In genomic region chr6:88963139-88964090, GRCh38 we compare ENCODE assay signal across 8 cellular contexts. TPM values are rescaled to one million over a fixed set of nuclear protein-coding genes. Genes with fewer than 3 reads are reported as not detected.
A peak's percentile ranks its signal among the peaks of the same experiment; 100 is the strongest.
DNase-seq lines count a peak whose midpoint lies in the region; FAIRE-seq and TF ChIP-seq lines count a peak whose summit lies in the region.

RNGTT (minus strand) TSS chr6:88963618; CDS start chr6:88963409, 209 bp downstream.

- H3K4me2 ChIP-seq in neuronal stem cell (ENCODE audit: insufficient read depth, low read length, poor library complexity, severe bottlenecking): peak within 1 kb of the TSS; percentile 73

- CTCF ChIA-PET in HEK293T (lab: Yijun Ruan, JAX): interaction anchor here (1.9 kb wide), 1 partner anchor 19 kb away, joined by 9 read pairs; no protein-coding TSS in a partner anchor

- peak within 1 kb of the TSS; percentile 2 for H2AK5ac ChIP-seq in neuronal stem cell (ENCODE audit: low read depth, low read length)

- H3K4me1 ChIP-seq in neuronal stem cell (ENCODE audit: control insufficient read depth in 2 of 2, insufficient read depth in 1 of 2, low read depth in 1 of 2, low read length in 2 of 2): peaks cover 0 to 2% of the 10 kb centered on the region in 2 donors

- DNase-seq in GF-D8 (lab: John Stamatoyannopoulos, UW) (peak; percentile 95), HEK293T (ENCODE audit: extremely low spot score) (peak; percentile 98), MV-4-11 (lab: John Stamatoyannopoulos, UW) (peak; percentile 97), SK-MEL-5 (ENCODE audit: low read depth, low spot score) (peak; percentile 98), frontal cortex (ENCODE audit: low spot score in 2 of 2) (peak; percentile 93 to 99), neuronal stem cell (ENCODE audit: low spot score) (peak; percentile 95)
- DNase-seq in activated naive CD4-positive, alpha-beta T cell treated with Interleukin-2 at 50 U/mL for 16 hours: peak; percentile 99

- H3K79me1 ChIP-seq in neuronal stem cell (ENCODE audit: low read depth, low read length): no peaks in the 10 kb centered on the region

- H3K4ac ChIP-seq in neuronal stem cell (ENCODE audit: low read length): no peak within 1 kb of the TSS

- peak within 1 kb of the TSS; percentile 75 for H3K14ac ChIP-seq in neuronal stem cell (ENCODE audit: low read length)

- H2BK12ac ChIP-seq in neuronal stem cell (ENCODE audit: low read length): no peak within 1 kb of the TSS

- POLR2A ChIA-PET in HEK293T (lab: Yijun Ruan, JAX): interaction anchor here (0.6 to 1.7 kb wide), 15 partner anchors 9 to 384 kb away, joined by 3 to 17 read pairs (median 5); no protein-coding TSS in a partner anchor

- H4K91ac ChIP-seq in neuronal stem cell (ENCODE audit: low read depth, low read length, poor library complexity): no peak within 1 kb of the TSS

- peak within 1 kb of the TSS; percentile 98 for H2BK5ac ChIP-seq in neuronal stem cell (ENCODE audit: low read length)

- no peak for TF ChIP-seq CTCF in subcutaneous adipose tissue (IDR thresholded peaks at IDR 0.05; ENCODE audit: low read depth)

- H2AFZ ChIP-seq in neuronal stem cell (ENCODE audit: low read length): peak within 1 kb of the TSS; percentile 97

- H3K9me3 ChIP-seq in neuronal stem cell (replicated peaks in 1 of 2; ENCODE audit: control insufficient read depth in 2 of 2, insufficient read depth in 1 of 2, low read depth in 1 of 2, low read length in 2 of 2): peaks cover 5 to 13% of the 10 kb centered on the region in 2 donors

- WGBS in neuronal stem cell (ENCODE audit: extremely low coverage in 2 of 2, insufficient read length in 2 of 2, insufficient replicate concordance in 1 of 2), 2 donors: no CpG with 5 or more reads among the region's 74 CpGs

- H3K36me3 ChIP-seq in neuronal stem cell (replicated peaks in 1 of 2; ENCODE audit: control insufficient read depth in 2 of 2, insufficient read depth in 2 of 2, low read length in 2 of 2): peaks cover 2 to 16% of the 10 kb centered on the region in 2 donors

- H3K23ac ChIP-seq in neuronal stem cell (ENCODE audit: low read depth, low read length, poor library complexity): peak within 1 kb of the TSS; percentile 75

- FAIRE-seq in frontal cortex (lab: Jason Lieb, UNC): no peak

- H2BK120ac ChIP-seq in neuronal stem cell (ENCODE audit: low read depth, low read length): no peak within 1 kb of the TSS

- H3K4me3 ChIP-seq in neuronal stem cell (ENCODE audit: low read length in 2 of 2): peak within 1 kb of the TSS; percentile 95 to 96

- in situ Hi-C loops in SK-MEL-5 (cut with HindIII; ENCODE audit: low pct_unique_long_range_greater_than_20kb, low sequenced_read_pairs): no loop called here

- no peaks in the 10 kb centered on the region for H3K27me3 ChIP-seq in neuronal stem cell (ENCODE audit: control insufficient read depth in 3 of 3, insufficient read depth in 3 of 3, low read depth in 1 of 3, low read length in 3 of 3)

- peak within 1 kb of the TSS; percentile 69 for H2BK15ac ChIP-seq in neuronal stem cell (ENCODE audit: low read length)

- peak within 1 kb of the TSS; percentile 98 for H3K18ac ChIP-seq in neuronal stem cell (ENCODE audit: low read length)

- H3K9ac ChIP-seq in neuronal stem cell (ENCODE audit: low read depth, low read length, poor library complexity): peak within 1 kb of the TSS; percentile 98

- no peak within 1 kb of the TSS for H4K8ac ChIP-seq in neuronal stem cell (ENCODE audit: low read depth, low read length)

- H3K27ac ChIP-seq in neuronal stem cell (replicated peaks; ENCODE audit: low read length): peak within 1 kb of the TSS; percentile 90

TF ChIP-seq in HEK293T, 16 proteins besides CTCF, POLR2A, EP300 and RAD21:
- TF ChIP-seq HDGF (IDR thresholded peaks at IDR 0.05; ENCODE audit: borderline replicate concordance): no peak
- TF ChIP-seq ARNT (IDR thresholded peaks at IDR 0.05): no peak
- TF ChIP-seq FOXM1 (IDR thresholded peaks at IDR 0.05; ENCODE audit: borderline replicate concordance): no peak
- peak; percentile 37; the same call in 1 of the 2 replicates for TF ChIP-seq ELF4 (IDR thresholded peaks at IDR 0.05)
- peak; percentile 68 for TF ChIP-seq L3MBTL2 (conservative IDR thresholded peaks at IDR 0.05)
- TF ChIP-seq BHLHE40 (IDR thresholded peaks at IDR 0.05; ENCODE audit: borderline replicate concordance): no peak
- TF ChIP-seq FOXK2 (IDR thresholded peaks at IDR 0.05): no peak

RNA-seq across cellular contexts. Expression of gene RNGTT, which starts in this region (rescaled TPM):
- total RNA-seq in SK-MEL-5 (2014; rRNA removed; shearing (Covaris generic)): 22.4 and 23.7 TPM in 2 replicates
- 13.1 and 18.1 TPM in 2 replicates for polyA plus RNA-seq in SK-MEL-5 (2015; cell fraction: cytosol; rRNA removed)
- 6.8 and 8.4 TPM in 2 replicates for polyA plus RNA-seq in SK-MEL-5 (2015; cell fraction: nucleus; rRNA removed)
- total RNA-seq in frontal cortex: 81.1 TPM
- polyA plus RNA-seq in neuronal stem cell (2013, experiment 1 of 2): 14.2 TPM
- 14.7 TPM for polyA plus RNA-seq in neuronal stem cell (2013, experiment 2 of 2)
- total RNA-seq in subcutaneous adipose tissue: 10 to 100 TPM; 10.2 to 22.3 (median 13.4) TPM

Comparison
In these comparisons a context has a peak if more than half of its experiments do, and no peak if none do; other contexts are left out.
1. Peak in every context shown above with its lines: DNase-seq, H3K4me3 ChIP-seq and H3K27ac ChIP-seq.